Comparison of ENCODE assay signal across 4 cellular contexts in genomic region chr9:131263033-131263343, GRCh38. TPM values are rescaled to one million over a fixed set of nuclear protein-coding genes. Genes with fewer than 3 reads are reported as not detected.
"Had no signal": no experiment of that assay in that cellular context is flagged by ENCODE, and none has a peak within 500 bp of the region (broad histone marks: within the 10 kb centered on the region; RNA-seq: fewer than 3 reads in every experiment).

No MANE protein-coding gene starts in this region.

RNA-seq across cellular contexts. Expression of gene FAM78A, which starts 13.3 kb away (rescaled TPM):
- polyA plus RNA-seq: hepatocyte had no signal

RNA-seq across cellular contexts. Expression of gene PLPP7, which starts 26.5 kb away (rescaled TPM):
- total RNA-seq: activated CD8-positive, alpha-beta memory T cell treated with anti-CD3 and anti-CD28 coated beads, Interleukin-2, amount 10 ng/mL, durations not matched to agents 7 days and 5 days; T-helper 1 cell treated with Interleukin-12 subunit alpha and Interleukin-12 subunit beta and Interleukin-4 antibody, amounts not matched to agents 30 ng/mL and 1 ng/mL, for 36 hours had no signal
- polyA plus RNA-seq: keratinocyte had no signal
